24 cellular contexts compared by ENCODE assay signal in the genomic region with DNA sequence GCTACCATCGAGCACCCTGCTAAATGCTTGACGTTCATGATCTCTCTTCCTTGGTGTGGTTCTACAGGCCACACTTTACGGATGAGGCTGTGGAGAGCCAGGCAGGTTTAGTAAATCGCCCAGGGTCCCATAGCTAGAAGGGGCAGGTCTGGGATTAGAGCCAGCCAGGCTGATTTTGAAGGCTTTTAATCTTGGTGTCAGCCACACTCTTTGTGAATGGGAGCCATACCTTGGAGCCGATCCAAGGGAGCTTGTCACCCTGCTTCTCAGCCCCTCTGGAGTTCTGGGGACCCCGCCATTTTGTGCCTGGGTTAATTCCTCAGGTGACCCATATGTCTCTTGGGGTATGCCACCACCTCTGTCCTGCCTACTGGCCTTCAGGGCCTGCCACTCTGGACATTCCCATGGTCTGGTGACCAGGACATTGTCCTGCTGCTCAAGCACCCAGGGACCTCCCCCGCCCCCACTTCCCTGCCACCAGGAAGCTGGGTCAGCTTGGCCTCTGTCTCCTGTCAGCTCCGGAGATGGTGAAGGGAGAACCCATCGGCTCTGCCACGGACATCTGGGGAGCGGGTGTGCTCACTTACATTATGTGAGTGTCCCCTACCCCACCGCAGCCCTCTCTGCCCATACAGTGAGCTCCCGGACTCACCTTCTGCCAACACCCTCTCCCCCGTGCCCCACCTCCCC. TPM values are rescaled to one million over a fixed set of nuclear protein-coding genes. Genes with fewer than 3 reads are reported as not detected.
"Had no signal": no experiment of that assay in that cellular context is flagged by ENCODE, and none has a peak within 500 bp of the region (broad histone marks: within the 10 kb centered on the region; RNA-seq: fewer than 3 reads in every experiment).

No MANE protein-coding gene starts in this region.

- DNase-seq: cerebellar nuclear complex; effector memory CD8-positive, alpha-beta T cell; esophagus squamous epithelium; foreskin fibroblast; hippocampal formation; lower lobe of right lung; midbrain; nucleus accumbens; ovary; right lobe of liver; spleen; stimulated activated CD4-positive, alpha-beta T cell treated with anti-CD3 and anti-CD28 coated beads, Interleukin-2, amount 100 ng/mL, for 24 hours; stimulated activated CD4-positive, alpha-beta T cell treated with anti-CD3 and anti-CD28 coated beads, Interleukin-4, amount 100 ng/mL, for 4 hours; stimulated activated naive B cell treated with anti-CD40 and anti-IgM and Interleukin-4, amounts not matched to agents 10 μg/mL and 1 μg/mL and 100 μg/mL, for 72 hours; stimulated activated naive CD8-positive, alpha-beta T cell treated with anti-CD3 and anti-CD28 coated beads, Interleukin-15, amount 100 ng/mL, for 72 hours; transverse colon had no signal

- H3K27me3 ChIP-seq: ovary, right lobe of liver had no signal

- ATAC-seq: effector memory CD8-positive, alpha-beta T cell; lower lobe of right lung; natural killer cell treated with Interleukin-12 subunit alpha and Interleukin-12 subunit beta and Interleukin-15 and Interleukin-18, amount 100 ng/mL, for 72 hours; right lobe of liver; stimulated activated naive B cell treated with anti-CD40 and anti-IgM and Interleukin-4, amounts not matched to agents 10 μg/mL and 1 μg/mL and 100 μg/mL, for 72 hours; stimulated activated naive CD8-positive, alpha-beta T cell treated with anti-CD3 and anti-CD28 coated beads, Interleukin-15, amount 100 ng/mL, for 72 hours had no signal

- H3K27ac ChIP-seq: epithelial cell of prostate, esophagus squamous epithelium, lower lobe of right lung, neural progenitor cell, ovary, right lobe of liver, spleen, thoracic aorta, transverse colon had no signal

- H3K4me1 ChIP-seq: right lobe of liver had no signal

- H3K36me3 ChIP-seq: esophagus squamous epithelium, lower lobe of right lung, neural progenitor cell, ovary, right lobe of liver, spleen, transverse colon had no signal

- H3K4me3 ChIP-seq: esophagus squamous epithelium, heart left ventricle, lower lobe of right lung, neural progenitor cell, ovary, right lobe of liver, spleen, thoracic aorta, transverse colon had no signal

- H3K9me3 ChIP-seq: esophagus squamous epithelium, heart left ventricle, lower lobe of right lung, ovary, right lobe of liver, spleen, thoracic aorta, transverse colon had no signal

RNA-seq across cellular contexts. Expression of a gene that starts 22.9 kb away (rescaled TPM):
- total RNA-seq: esophagus squamous epithelium, glomerular endothelial cell, kidney epithelial cell, right lobe of liver, skeletal muscle tissue, transverse colon had no signal
